Comparison of ENCODE assay signal across 18 cellular contexts in the genomic region with DNA sequence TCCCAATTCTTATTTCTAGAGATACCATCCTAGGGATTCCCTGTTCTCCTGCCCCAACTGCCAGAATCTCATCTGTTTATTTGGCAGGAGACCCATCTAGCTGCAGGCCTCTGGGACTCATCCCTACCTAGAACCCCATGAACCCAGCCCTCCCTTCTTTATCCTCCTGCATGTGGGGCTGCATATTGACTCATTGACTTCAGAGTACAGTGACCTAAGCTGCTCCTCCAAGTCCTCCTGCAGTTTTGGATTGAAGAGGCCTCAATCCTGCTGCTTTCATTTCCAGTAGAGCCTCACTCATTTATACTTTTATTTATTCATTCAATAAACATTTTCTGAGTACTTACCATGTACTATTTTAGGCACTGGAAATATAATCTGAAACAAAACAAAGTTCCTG. TPM values are rescaled to one million over a fixed set of nuclear protein-coding genes. Genes with fewer than 3 reads are reported as not detected.
DNase-seq lines count a peak whose midpoint lies in the region; ATAC-seq and TF ChIP-seq lines count a peak whose summit lies in the region.
"Had no signal": no experiment of that assay in that cellular context is flagged by ENCODE, and none has a peak within 500 bp of the region (broad histone marks: within the 10 kb centered on the region; RNA-seq: fewer than 3 reads in every experiment).

No MANE protein-coding gene starts in this region.

- CTCF ChIA-PET in IMR-90 (lab: Yijun Ruan, JAX): no interaction called here

- no peak overlapping the region for H2BK20ac ChIP-seq in IMR-90 (ENCODE audit: low read depth, low read length)

- no peak overlapping the region for H2AK9ac ChIP-seq in IMR-90 (replicated peaks; ENCODE audit: low read depth, low read length, poor library complexity)

- H3K4me1 ChIP-seq in IMR-90 (ENCODE audit: control insufficient read depth, insufficient read depth, low read length) (peaks cover 13% of the 10 kb centered on the region), colonic mucosa (no peaks in the 10 kb centered on the region), thyroid gland (no peaks in the 10 kb centered on the region), upper lobe of right lung (no peaks in the 10 kb centered on the region)

- dilution Hi-C loops in IMR-90 (cut with HindIII; ENCODE audit: low sequenced_read_pairs, unreplicated experiment): no loop called here

- no peaks in the 10 kb centered on the region for H3K9me3 ChIP-seq in IMR-90 (ENCODE audit: control insufficient read depth, insufficient read depth, low read length)
- no peaks in the 10 kb centered on the region for H3K9me3 ChIP-seq in colonic mucosa
- no peaks in the 10 kb centered on the region for H3K9me3 ChIP-seq in thyroid gland
- no peaks in the 10 kb centered on the region for H3K9me3 ChIP-seq in upper lobe of right lung

- H4K8ac ChIP-seq in IMR-90 (ENCODE audit: low read depth in 2 of 2, low read length in 2 of 2): no peak overlapping the region

- H3K27me3 ChIP-seq in IMR-90 (ENCODE audit: control insufficient read depth, insufficient read depth, low read length) (no peaks in the 10 kb centered on the region), colonic mucosa (no peaks in the 10 kb centered on the region), thyroid gland (no peaks in the 10 kb centered on the region), upper lobe of right lung (no peaks in the 10 kb centered on the region)

- no peak overlapping the region; the same call in 1 of the 2 replicates for H3K27ac ChIP-seq in IMR-90 (ENCODE audit: insufficient read depth, low read length)
- peak overlapping the region; percentile 71 for H3K27ac ChIP-seq in colonic mucosa
- no peak overlapping the region for H3K27ac ChIP-seq in thyroid gland
- no peak overlapping the region for H3K27ac ChIP-seq in upper lobe of right lung
- H3K27ac ChIP-seq: SK-N-MC had no signal

- H3K9me3 Mint-ChIP-seq in stimulated activated effector memory CD8-positive, alpha-beta T cell treated with anti-CD3 and anti-CD28 coated beads, Interleukin-12 subunit alpha, Interleukin-12 subunit beta, amount 100 ng/mL, for 72 hours: no peaks in the 10 kb centered on the region
- H3K9me3 Mint-ChIP-seq in stimulated activated naive CD8-positive, alpha-beta T cell treated with anti-CD3 and anti-CD28 coated beads, Interleukin-15, amount 100 ng/mL, for 72 hours: no peaks in the 10 kb centered on the region

- H4K91ac ChIP-seq in IMR-90 (ENCODE audit: insufficient read depth, low read depth, low read length): no peak overlapping the region

- H3K9ac ChIP-seq in IMR-90 (ENCODE audit: low read depth, low read length) (no peak overlapping the region), colonic mucosa (ENCODE audit: low read depth in 2 of 2, low read length in 2 of 2) (peak overlapping the region in 1 of 2 donors; percentile 6)

- H2AK5ac ChIP-seq in IMR-90 (ENCODE audit: low read depth, low read length): no peak overlapping the region

- no peak for TF ChIP-seq POLR2A in IMR-90 (IDR thresholded peaks at IDR 0.05; ENCODE audit: low read depth, low read length)
- TF ChIP-seq POLR2A in thyroid gland (IDR thresholded peaks at IDR 0.05): no peak

- no peak overlapping the region for H2BK120ac ChIP-seq in IMR-90 (ENCODE audit: low read depth, low read length)

- no peak overlapping the region for H4K5ac ChIP-seq in IMR-90 (ENCODE audit: low read depth, low read length)

- H3K9me1 ChIP-seq in IMR-90 (ENCODE audit: insufficient read depth, low read length): no peaks in the 10 kb centered on the region; the same call in none of the 2 replicates

- H3K4ac ChIP-seq in IMR-90 (ENCODE audit: low read depth, low read length): no peak overlapping the region

- no TSS peak for BruUV-seq in IMR-90 (replicated peaks; lab: Mats Ljungman, UMichigan)

- TF ChIP-seq CTCF in IMR-90 (conservative IDR thresholded peaks at IDR 0.05; ENCODE audit: low read depth, low read length) (no peak), colonic mucosa (IDR thresholded peaks at IDR 0.05) (no peak), thyroid gland (IDR thresholded peaks at IDR 0.05) (no peak), upper lobe of right lung (IDR thresholded peaks at IDR 0.05) (no peak)

- no peaks in the 10 kb centered on the region for H4K20me1 ChIP-seq in IMR-90 (ENCODE audit: insufficient read depth, low read length)

- intact Hi-C loops in IMR-90 (cut with micrococcal nuclease) (no loop called here), colonic mucosa (cut with DNase I) (no loop called here), left colon (cut with DNase I, micrococcal nuclease) (no loop called here), thyroid gland (cut with DNase I) (no loop called here), upper lobe of right lung (cut with DNase I) (no loop called here)

- TF ChIP-seq RAD21 in IMR-90 (IDR thresholded peaks at IDR 0.05; ENCODE audit: low read length): no peak

- H3K4me3 Mint-ChIP-seq in stimulated activated effector memory CD8-positive, alpha-beta T cell treated with anti-CD3 and anti-CD28 coated beads, Interleukin-12 subunit alpha, Interleukin-12 subunit beta, amount 100 ng/mL, for 72 hours: no peak overlapping the region
- H3K4me3 Mint-ChIP-seq in stimulated activated naive CD8-positive, alpha-beta T cell treated with anti-CD3 and anti-CD28 coated beads, Interleukin-15, amount 100 ng/mL, for 72 hours: no peak overlapping the region

- H3K27me3 Mint-ChIP-seq in stimulated activated naive CD8-positive, alpha-beta T cell treated with anti-CD3 and anti-CD28 coated beads, Interleukin-15, amount 100 ng/mL, for 72 hours: no peaks in the 10 kb centered on the region

- H3K36me3 ChIP-seq in IMR-90 (ENCODE audit: control insufficient read depth, insufficient read depth, low read length): peaks cover 2% of the 10 kb centered on the region; the same call in 1 of the 2 replicates
- no peaks in the 10 kb centered on the region for H3K36me3 ChIP-seq in colonic mucosa
- no peaks in the 10 kb centered on the region for H3K36me3 ChIP-seq in thyroid gland
- no peaks in the 10 kb centered on the region for H3K36me3 ChIP-seq in upper lobe of right lung

- H3K79me1 ChIP-seq in IMR-90 (ENCODE audit: low read depth in 1 of 2, low read length in 2 of 2): peaks cover 8 to 46% of the 10 kb centered on the region in 2 experiments

- peaks cover 12% of the 10 kb centered on the region for H3K4me1 Mint-ChIP-seq in stimulated activated effector memory CD8-positive, alpha-beta T cell treated with anti-CD3 and anti-CD28 coated beads, Interleukin-12 subunit alpha, Interleukin-12 subunit beta, amount 100 ng/mL, for 72 hours
- H3K4me1 Mint-ChIP-seq in stimulated activated naive CD8-positive, alpha-beta T cell treated with anti-CD3 and anti-CD28 coated beads, Interleukin-15, amount 100 ng/mL, for 72 hours: peaks cover 12% of the 10 kb centered on the region

- H3K56ac ChIP-seq in IMR-90 (ENCODE audit: extremely low read depth, insufficient read depth, low read length): no peak overlapping the region

- peak; percentile 50 for DNase-seq in IMR-90
- DNase-seq in colonic mucosa: no peak
- DNase-seq in left colon: no peak
- DNase-seq in stimulated activated effector memory CD8-positive, alpha-beta T cell treated with anti-CD3 and anti-CD28 coated beads, Interleukin-12 subunit alpha, Interleukin-12 subunit beta, amount 100 ng/mL, for 72 hours (ENCODE audit: low spot score in 2 of 2): no peak
- no peak for DNase-seq in stimulated activated naive CD8-positive, alpha-beta T cell treated with anti-CD3 and anti-CD28 coated beads, Interleukin-15, amount 100 ng/mL, for 72 hours
- DNase-seq in thyroid gland: no peak
- no peak for DNase-seq in upper lobe of right lung
- DNase-seq in KBM-7: no peak
- DNase-seq: ACHN, AML-193, COR-L47, DMS153, H7, NCI-H1436, NCI-H2081, NCI-H510A had no signal

- POLR2A ChIA-PET in IMR-90 (lab: Charles Lee; ENCODE audit: unreplicated experiment): no interaction called here

- no peaks in the 10 kb centered on the region for H3K36me3 Mint-ChIP-seq in stimulated activated effector memory CD8-positive, alpha-beta T cell treated with anti-CD3 and anti-CD28 coated beads, Interleukin-12 subunit alpha, Interleukin-12 subunit beta, amount 100 ng/mL, for 72 hours

- H3K23ac ChIP-seq in IMR-90 (ENCODE audit: low read depth, low read length): 0 out of 2 replicates have a peak overlapping the region, but pooled peaks have one; percentile 16

- peak overlapping the region; percentile 13 for H3K27ac Mint-ChIP-seq in stimulated activated effector memory CD8-positive, alpha-beta T cell treated with anti-CD3 and anti-CD28 coated beads, Interleukin-12 subunit alpha, Interleukin-12 subunit beta, amount 100 ng/mL, for 72 hours
- no peak overlapping the region for H3K27ac Mint-ChIP-seq in stimulated activated naive CD8-positive, alpha-beta T cell treated with anti-CD3 and anti-CD28 coated beads, Interleukin-15, amount 100 ng/mL, for 72 hours

- in situ Hi-C loops in IMR-90 (cut with MboI; ENCODE audit: low sequenced_read_pairs): no loop called here
- in situ Hi-C loops in KBM-7 (cut with MboI; ENCODE audit: low pct_unique_long_range_greater_than_20kb, low sequenced_read_pairs): no loop called here

- no peak overlapping the region for H2AFZ ChIP-seq in IMR-90 (replicated peaks; ENCODE audit: low read length, poor library complexity)

- H3K14ac ChIP-seq in IMR-90 (replicated peaks; ENCODE audit: low read depth, low read length): no peak overlapping the region

- ATAC-seq in IMR-90 (ENCODE audit: low read depth) (peak; percentile 55), left colon (peak; percentile 19), upper lobe of right lung (no peak)
- no peak for ATAC-seq in stimulated activated effector memory CD8-positive, alpha-beta T cell treated with anti-CD3 and anti-CD28 coated beads, Interleukin-12 subunit alpha, Interleukin-12 subunit beta, amount 100 ng/mL, for 72 hours
- no peak for ATAC-seq in stimulated activated naive CD8-positive, alpha-beta T cell treated with anti-CD3 and anti-CD28 coated beads, Interleukin-15, amount 100 ng/mL, for 72 hours
- ATAC-seq: Right ventricle myocardium inferior had no signal

- H3K4me3 ChIP-seq in IMR-90 (ENCODE audit: insufficient read depth, low read depth, low read length): no peak overlapping the region
- no peak overlapping the region for H3K4me3 ChIP-seq in colonic mucosa
- no peak overlapping the region for H3K4me3 ChIP-seq in thyroid gland (replicated peaks in 1 of 3)
- no peak overlapping the region for H3K4me3 ChIP-seq in upper lobe of right lung
- H3K4me3 ChIP-seq: SK-N-MC had no signal

- H2BK5ac ChIP-seq in IMR-90 (ENCODE audit: low read depth, low read length, poor library complexity, severe bottlenecking): peak overlapping the region; percentile 32

- H2BK15ac ChIP-seq in IMR-90 (ENCODE audit: low read depth, low read length): no peak overlapping the region

- peak overlapping the region; percentile 25 for H3K18ac ChIP-seq in IMR-90 (ENCODE audit: low read depth, low read length)

- peak overlapping the region; percentile 39; the same call in 1 of the 2 replicates for H3K4me2 ChIP-seq in IMR-90 (ENCODE audit: low read depth, low read length)

TF ChIP-seq in IMR-90, 13 proteins besides CTCF, POLR2A, EP300 and RAD21 (continues in another document):
- no peak for TF ChIP-seq RFX5 (IDR thresholded peaks at IDR 0.05; ENCODE audit: low read depth, low read length)

RNA-seq across cellular contexts. Expression of a gene that starts 11.6 kb away (rescaled TPM):
- total RNA-seq in IMR-90 (2012; rRNA removed) (37.1 and 47.8 TPM in 2 replicates), colonic mucosa (10 to 100 TPM; 20.4 to 51.4 TPM), left colon (10 to 100 TPM; 24.6 to 26.9 TPM), thyroid gland (1 to 10 TPM; 2.1 to 4.6 (median 4.2) TPM), upper lobe of right lung (5.9 TPM)
- polyA plus RNA-seq in IMR-90 (2012; rRNA removed): 19.4 and 22.8 TPM in 2 replicates
- 7.1 and 11.5 TPM in 2 replicates for polyA plus RNA-seq in IMR-90 (2012; cell fraction: cytosol; rRNA removed)
- 2.3 and 6.7 TPM in 2 replicates for polyA plus RNA-seq in IMR-90 (2012; cell fraction: nucleus; rRNA removed; ENCODE audit: low replicate concordance)
- total RNA-seq: Right ventricle myocardium inferior had no signal

Comparison
In these comparisons a context has a peak if more than half of its experiments do, and no peak if none do; other contexts are left out.
1. ATAC-seq: peak in IMR-90 (single experiment) and left colon (single experiment); none in stimulated activated effector memory CD8-positive, alpha-beta T cell treated with anti-CD3 and anti-CD28 coated beads, Interleukin-12 subunit alpha, Interleukin-12 subunit beta, amount 100 ng/mL, for 72 hours (single experiment), stimulated activated naive CD8-positive, alpha-beta T cell treated with anti-CD3 and anti-CD28 coated beads, Interleukin-15, amount 100 ng/mL, for 72 hours (single experiment) and upper lobe of right lung (single experiment).